21 cellular contexts compared by ENCODE assay signal in genomic region chr15:51876169-51876568, GRCh38. TPM values are rescaled to one million over a fixed set of nuclear protein-coding genes. Genes with fewer than 3 reads are reported as not detected.
DNase-seq lines count a peak whose midpoint lies in the region; ATAC-seq and TF ChIP-seq lines count a peak whose summit lies in the region.
"Had no signal": no experiment of that assay in that cellular context is flagged by ENCODE, and none has a peak within 500 bp of the region (broad histone marks: within the 10 kb centered on the region; RNA-seq: fewer than 3 reads in every experiment).

No MANE protein-coding gene starts in this region.

- H2BK20ac ChIP-seq in IMR-90 (ENCODE audit: low read depth, low read length), result peak overlapping the region; percentile 6; the same call in 1 of the 2 replicates

- dilution Hi-C loops in IMR-90 (cut with HindIII; ENCODE audit: low sequenced_read_pairs, unreplicated experiment), result no loop called here
- dilution Hi-C loops in mammary epithelial cell (cut with HindIII; ENCODE audit: low sequenced_read_pairs), result no loop called here

- ATAC-seq in IMR-90 (ENCODE audit: low read depth) (no peak), lower lobe of right lung (peak; percentile 65 to 85), HG02759 (IDR thresholded peaks at IDR 0.05; ENCODE audit: unreplicated experiment) (no peak)

- H3K4ac ChIP-seq in IMR-90 (ENCODE audit: low read depth, low read length), result peak overlapping the region; percentile 57

- no TSS peak for BruUV-seq in IMR-90 (replicated peaks; lab: Mats Ljungman, UMichigan)
- no TSS peak for BruUV-seq in mammary epithelial cell (replicated peaks; lab: Mats Ljungman, UMichigan)

- DNase-seq in IMR-90 (no peak), mammary epithelial cell (peak; percentile 24), lower lobe of right lung (no peak), type B pancreatic cell (ENCODE audit: extremely low spot score, unreplicated experiment) (no peak), hypothalamus (lab: John Stamatoyannopoulos, UW) (no peak), NCI-H2081 (lab: John Stamatoyannopoulos, UW) (no peak)
- no peak for DNase-seq in effector CD4-positive, alpha-beta T cell
- DNase-seq: activated naive CD4-positive, alpha-beta T cell treated with anti-CD3 and anti-CD28 coated beads for 36 hours; anterior cingulate cortex; islet precursor cell; NCI-H1436; NCI-H2171 treated with DMSO at 0.1 percent for 48 hours; NCI-H526 treated with DMSO at 0.1 percent for 48 hours; psoas muscle; SIG-M5; spleen; stimulated activated CD8-positive, alpha-beta memory T cell treated with anti-CD3 and anti-CD28 coated beads, Interleukin-4, amount 100 ng/mL, for 48 hours; substantia nigra; T-helper 1 cell had no signal

- no peak for TF ChIP-seq RAD21 in IMR-90 (IDR thresholded peaks at IDR 0.05; ENCODE audit: low read length)

- no peak for TF ChIP-seq POLR2A in IMR-90 (IDR thresholded peaks at IDR 0.05; ENCODE audit: low read depth, low read length)

- H2BK15ac ChIP-seq in IMR-90 (ENCODE audit: low read depth, low read length), result peak overlapping the region; percentile 12; the same call in 1 of the 3 replicates

- TF ChIP-seq CTCF in IMR-90 (conservative IDR thresholded peaks at IDR 0.05; ENCODE audit: low read depth, low read length), result no peak
- TF ChIP-seq CTCF in mammary epithelial cell (conservative IDR thresholded peaks at IDR 0.05 in 1 of 2, IDR thresholded peaks at IDR 0.05 in 1 of 2; ENCODE audit: extremely low read depth in 1 of 2, insufficient read depth in 1 of 2, low read depth in 1 of 2, low read length in 2 of 2), result no peak
- TF ChIP-seq CTCF in lower lobe of right lung (IDR thresholded peaks at IDR 0.05), result no peak
- TF ChIP-seq CTCF in type B pancreatic cell (conservative IDR thresholded peaks at IDR 0.05), result no peak

- H4K91ac ChIP-seq in IMR-90 (ENCODE audit: insufficient read depth, low read depth, low read length), result no peak overlapping the region; the same call in 1 of the 2 replicates

- H3K9ac ChIP-seq in IMR-90 (ENCODE audit: low read depth, low read length) (no peak overlapping the region), mammary epithelial cell (ENCODE audit: insufficient read depth, low read length) (peak overlapping the region; percentile 61)
- H3K9ac ChIP-seq: neural progenitor cell had no signal

- peak overlapping the region; percentile 99 for H3K27ac Mint-ChIP-seq in type B pancreatic cell
- H3K27ac Mint-ChIP-seq: activated naive CD4-positive, alpha-beta T cell treated with anti-CD3 and anti-CD28 coated beads for 36 hours; neural progenitor cell had no signal

- no peak overlapping the region for H3K23ac ChIP-seq in IMR-90 (ENCODE audit: low read depth, low read length)

- H2AFZ ChIP-seq in IMR-90 (replicated peaks; ENCODE audit: low read length, poor library complexity) (no peak overlapping the region), mammary epithelial cell (ENCODE audit: low read depth, low read length) (no peak overlapping the region)
- H2AFZ ChIP-seq: neural progenitor cell had no signal

- CTCF ChIA-PET in IMR-90 (lab: Yijun Ruan, JAX), result interaction anchor here (0.7 kb wide), 1 partner anchor 24 kb away, joined by 5 read pairs; no protein-coding TSS in a partner anchor
- CTCF ChIA-PET in mammary epithelial cell (lab: Charles Lee; ENCODE audit: low non-redundant PET), result no interaction called here

- POLR2A ChIA-PET in IMR-90 (lab: Charles Lee; ENCODE audit: unreplicated experiment), result no interaction called here

- H3K9me3 ChIP-seq in IMR-90 (ENCODE audit: control insufficient read depth, insufficient read depth, low read length), result no peaks in the 10 kb centered on the region
- no peaks in the 10 kb centered on the region for H3K9me3 ChIP-seq in mammary epithelial cell (replicated peaks; ENCODE audit: insufficient read depth, low read length)
- H3K9me3 ChIP-seq in lower lobe of right lung, result no peaks in the 10 kb centered on the region
- H3K9me3 ChIP-seq: psoas muscle, spleen had no signal

- peaks cover 7% of the 10 kb centered on the region; the same call in 1 of the 2 replicates for H3K9me1 ChIP-seq in IMR-90 (ENCODE audit: insufficient read depth, low read length)

- no peak overlapping the region for H2AK9ac ChIP-seq in IMR-90 (replicated peaks; ENCODE audit: low read depth, low read length, poor library complexity)

- peak overlapping the region; percentile 79 for H2BK5ac ChIP-seq in IMR-90 (ENCODE audit: low read depth, low read length, poor library complexity, severe bottlenecking)

- no peaks in the 10 kb centered on the region for H3K27me3 Mint-ChIP-seq in type B pancreatic cell

- H3K4me1 Mint-ChIP-seq in type B pancreatic cell (ENCODE audit: unreplicated experiment), result peaks cover 17% of the 10 kb centered on the region

- no peak overlapping the region for H3K4me3 ChIP-seq in IMR-90 (ENCODE audit: insufficient read depth, low read depth, low read length)
- no peak overlapping the region for H3K4me3 ChIP-seq in mammary epithelial cell (replicated peaks in 1 of 3; ENCODE audit: insufficient read depth in 1 of 3, low read depth in 2 of 3, low read length in 3 of 3)
- H3K4me3 ChIP-seq in lower lobe of right lung, result no peak overlapping the region
- H3K4me3 ChIP-seq: neural progenitor cell, psoas muscle, spleen had no signal

- H3K4me2 ChIP-seq in IMR-90 (ENCODE audit: low read depth, low read length) (no peak overlapping the region), mammary epithelial cell (ENCODE audit: insufficient read depth, low read depth, low read length) (peak overlapping the region; percentile 43)
- H3K4me2 ChIP-seq: neural progenitor cell had no signal

- intact Hi-C loops in IMR-90 (cut with micrococcal nuclease), result loop anchor here (10.0 kb wide), 1 partner anchor 1521 kb away; the partner anchor contains the start of gene GABPB1
- intact Hi-C loops in mammary epithelial cell (cut with micrococcal nuclease), result loop anchor here (5.0 kb wide), 1 partner anchor 94 kb away; no protein-coding TSS in a partner anchor
- intact Hi-C loops in lower lobe of right lung (cut with DNase I), result no loop called here

- H3K4me3 Mint-ChIP-seq in type B pancreatic cell, result peak overlapping the region; percentile 76
- H3K4me3 Mint-ChIP-seq: activated naive CD4-positive, alpha-beta T cell treated with anti-CD3 and anti-CD28 coated beads for 36 hours; neural progenitor cell had no signal

- in situ Hi-C loops in IMR-90 (cut with MboI; ENCODE audit: low sequenced_read_pairs) (no loop called here), mammary epithelial cell (cut with MboI; ENCODE audit: low sequenced_read_pairs in 2 of 2) (no loop called here)

- no peaks in the 10 kb centered on the region for H3K27me3 ChIP-seq in IMR-90 (ENCODE audit: control insufficient read depth, insufficient read depth, low read length)
- no peaks in the 10 kb centered on the region for H3K27me3 ChIP-seq in mammary epithelial cell (ENCODE audit: insufficient read depth, low read length)
- H3K27me3 ChIP-seq in lower lobe of right lung (ENCODE audit: low read depth), result no peaks in the 10 kb centered on the region
- H3K27me3 ChIP-seq: neural progenitor cell, spleen had no signal

- H3K18ac ChIP-seq in IMR-90 (ENCODE audit: low read depth, low read length), result peak overlapping the region; percentile 27; the same call in 1 of the 2 replicates

- H4K20me1 ChIP-seq in IMR-90 (ENCODE audit: insufficient read depth, low read length) (no peaks in the 10 kb centered on the region; the same call in 1 of the 2 replicates), mammary epithelial cell (ENCODE audit: insufficient read depth, low read length) (no peaks in the 10 kb centered on the region)

- H3K56ac ChIP-seq in IMR-90 (ENCODE audit: extremely low read depth, insufficient read depth, low read length), result no peak overlapping the region

- H3K27ac ChIP-seq in IMR-90 (ENCODE audit: insufficient read depth, low read length) (no peak overlapping the region), mammary epithelial cell (ENCODE audit: insufficient read depth, low read depth, low read length) (peak overlapping the region; percentile 100), lower lobe of right lung (peak overlapping the region; percentile 71)
- H3K27ac ChIP-seq: neural progenitor cell, psoas muscle, spleen had no signal

- 0 out of 2 replicates have a peak overlapping the region, but pooled peaks have one; percentile 20 for H2AK5ac ChIP-seq in IMR-90 (ENCODE audit: low read depth, low read length)

- H3K36me3 ChIP-seq in IMR-90 (ENCODE audit: control insufficient read depth, insufficient read depth, low read length) (peaks cover 9% of the 10 kb centered on the region), mammary epithelial cell (ENCODE audit: insufficient read depth, low read length) (peaks cover 17% of the 10 kb centered on the region), lower lobe of right lung (peaks cover 29% of the 10 kb centered on the region)
- H3K36me3 ChIP-seq: neural progenitor cell had no signal

- H3K4me1 ChIP-seq in IMR-90 (ENCODE audit: control insufficient read depth, insufficient read depth, low read length) (peaks cover 11% of the 10 kb centered on the region; the same call in 1 of the 2 replicates), mammary epithelial cell (ENCODE audit: insufficient read depth, low read length) (peaks cover 55% of the 10 kb centered on the region), lower lobe of right lung (peaks cover 39% of the 10 kb centered on the region)
- H3K4me1 ChIP-seq: neural progenitor cell, psoas muscle had no signal

- peak overlapping the region; percentile 2; the same call in 1 of the 2 replicates for H4K5ac ChIP-seq in IMR-90 (ENCODE audit: low read depth, low read length)

- peaks cover 26 to 49% of the 10 kb centered on the region in 2 experiments for H3K79me1 ChIP-seq in IMR-90 (ENCODE audit: low read depth in 1 of 2, low read length in 2 of 2)

- H3K14ac ChIP-seq in IMR-90 (replicated peaks; ENCODE audit: low read depth, low read length), result no peak overlapping the region

- H2BK120ac ChIP-seq in IMR-90 (ENCODE audit: low read depth, low read length), result peak overlapping the region; percentile 73

- WGBS in IMR-90 (ENCODE audit: extremely low coverage in 2 of 2, insufficient read length in 1 of 2), 2 experiments, result no CpG with 5 or more reads among the region's 5 CpGs
- WGBS in mammary epithelial cell (ENCODE audit: low coverage, missing lambda C conversion rate), result 83% methylated on average over 3 of the region's 5 CpGs

- H4K8ac ChIP-seq in IMR-90 (ENCODE audit: low read depth in 2 of 2, low read length in 2 of 2), result peak overlapping the region in 1 of 2 experiments; percentile 36; a peak in 1 of 4 replicates

- peaks cover 5% of the 10 kb centered on the region for H3K9me3 Mint-ChIP-seq in type B pancreatic cell
- H3K9me3 Mint-ChIP-seq: activated naive CD4-positive, alpha-beta T cell treated with anti-CD3 and anti-CD28 coated beads for 36 hours; neural progenitor cell had no signal

- H3K36me3 Mint-ChIP-seq in type B pancreatic cell, result peaks cover 33% of the 10 kb centered on the region

- H3K79me2 ChIP-seq in mammary epithelial cell (ENCODE audit: insufficient read depth, low read length), result peaks cover 76% of the 10 kb centered on the region

RNA-seq across cellular contexts. Expression of gene TMOD3, which starts 46.7 kb away (rescaled TPM):
- total RNA-seq in IMR-90 (2012; rRNA removed), result 22.0 and 51.1 TPM in 2 replicates
- 7.4 and 10.7 TPM in 2 replicates for polyA plus RNA-seq in IMR-90 (2012; rRNA removed)
- polyA plus RNA-seq in IMR-90 (2012; cell fraction: cytosol; rRNA removed), result 2.5 and 4.7 TPM in 2 replicates
- 2.7 and 5.9 TPM in 2 replicates for polyA plus RNA-seq in IMR-90 (2012; cell fraction: nucleus; rRNA removed; ENCODE audit: low replicate concordance)
- total RNA-seq in mammary epithelial cell, result 100 to 1,000 TPM in 1 of 2 donors, 10 to 100 TPM in 1; 50.3 to 124 TPM
- 22.2 TPM for polyA plus RNA-seq in mammary epithelial cell
- polyA minus RNA-seq in mammary epithelial cell, result 58.6 TPM
- 73.7 TPM for total RNA-seq in lower lobe of right lung
- total RNA-seq in type B pancreatic cell (ENCODE audit: low replicate concordance), result 49.0 and 83.2 TPM in 2 replicates

Comparison
In these comparisons a context has a peak if more than half of its experiments do, and no peak if none do; other contexts are left out.
1. ATAC-seq: peak in lower lobe of right lung (2 of 2); none in IMR-90 (single experiment) and HG02759 (single experiment).